13 cellular contexts compared by ENCODE assay signal in genomic region chr3:129621626-129622417, GRCh38. TPM values are rescaled to one million over a fixed set of nuclear protein-coding genes. Genes with fewer than 3 reads are reported as not detected.
DNase-seq lines count a peak whose midpoint lies in the region; ATAC-seq and TF ChIP-seq lines count a peak whose summit lies in the region.
"Had no signal": no experiment of that assay in that cellular context is flagged by ENCODE, and none has a peak within 500 bp of the region (broad histone marks: within the 10 kb centered on the region; RNA-seq: fewer than 3 reads in every experiment).

No MANE protein-coding gene starts in this region.

- ATAC-seq in left cardiac atrium (no peak), upper lobe of right lung (no peak)
- ATAC-seq: activated naive CD8-positive, alpha-beta T cell treated with anti-CD3 and anti-CD28 coated beads, Interleukin-2, amount 50 U/mL, for 24 hours had no signal

- peak overlapping the region; percentile 44 for H2BK120ac ChIP-seq in neuronal stem cell (ENCODE audit: low read depth, low read length)

- H3K27ac ChIP-seq in neuronal stem cell (replicated peaks; ENCODE audit: low read length) (no peak overlapping the region), upper lobe of right lung (peak overlapping the region; percentile 99)

- H4K91ac ChIP-seq in neuronal stem cell (ENCODE audit: low read depth, low read length, poor library complexity), result peak overlapping the region; percentile 95

- H3K9me3 ChIP-seq in neuronal stem cell (replicated peaks in 1 of 2; ENCODE audit: control insufficient read depth in 2 of 2, insufficient read depth in 1 of 2, low read depth in 1 of 2, low read length in 2 of 2) (no peaks in the 10 kb centered on the region), upper lobe of right lung (no peaks in the 10 kb centered on the region)

- H3K27ac Mint-ChIP-seq in T-helper 2 cell treated with Interferon-gamma antibody and Interleukin-4, amounts not matched to agents 5 μg/mL and 100 μg/mL, for 36 hours, result no peak overlapping the region
- H3K27ac Mint-ChIP-seq: activated B cell treated with CpG ODN at 0.5 μM for 24 hours; activated naive CD8-positive, alpha-beta T cell treated with anti-CD3 and anti-CD28 coated beads, Interleukin-2, amount 50 U/mL, for 24 hours had no signal

- H3K27me3 Mint-ChIP-seq in T-helper 2 cell treated with Interferon-gamma antibody and Interleukin-4, amounts not matched to agents 5 μg/mL and 100 μg/mL, for 36 hours (ENCODE audit: low read depth), result peaks cover 5% of the 10 kb centered on the region

- TF ChIP-seq CTCF in upper lobe of right lung (IDR thresholded peaks at IDR 0.05), result no peak

- H3K4me1 Mint-ChIP-seq in T-helper 2 cell treated with Interferon-gamma antibody and Interleukin-4, amounts not matched to agents 5 μg/mL and 100 μg/mL, for 36 hours (ENCODE audit: low read depth), result peaks cover 9% of the 10 kb centered on the region

- peaks cover 2% of the 10 kb centered on the region for H3K79me1 ChIP-seq in neuronal stem cell (ENCODE audit: low read depth, low read length)

- H2AK5ac ChIP-seq in neuronal stem cell (ENCODE audit: low read depth, low read length), result peak overlapping the region; percentile 96

- peak overlapping the region; percentile 60 for H3K9ac ChIP-seq in neuronal stem cell (ENCODE audit: low read depth, low read length, poor library complexity)

- H3K27me3 ChIP-seq in neuronal stem cell (ENCODE audit: control insufficient read depth in 3 of 3, insufficient read depth in 3 of 3, low read depth in 1 of 3, low read length in 3 of 3) (no peaks in the 10 kb centered on the region), upper lobe of right lung (no peaks in the 10 kb centered on the region)

- WGBS in neuronal stem cell (ENCODE audit: extremely low coverage in 2 of 2, insufficient read length in 2 of 2, insufficient replicate concordance in 1 of 2), 2 donors, result no CpG with 5 or more reads among the region's 19 CpGs

- H3K14ac ChIP-seq in neuronal stem cell (ENCODE audit: low read length), result peak overlapping the region; percentile 75

- H3K36me3 Mint-ChIP-seq in T-helper 2 cell treated with Interferon-gamma antibody and Interleukin-4, amounts not matched to agents 5 μg/mL and 100 μg/mL, for 36 hours (ENCODE audit: low read depth), result no peaks in the 10 kb centered on the region

- peaks cover 17 to 19% of the 10 kb centered on the region in 2 donors for H3K4me1 ChIP-seq in neuronal stem cell (ENCODE audit: control insufficient read depth in 2 of 2, insufficient read depth in 1 of 2, low read depth in 1 of 2, low read length in 2 of 2)
- peaks cover 74% of the 10 kb centered on the region for H3K4me1 ChIP-seq in upper lobe of right lung

- DNase-seq in left cardiac atrium (peak; percentile 76), cardiac septum (ENCODE audit: low spot score) (no peak), hepatic stellate cell (ENCODE audit: low spot score) (peak; percentile 20), neuronal stem cell (ENCODE audit: low spot score) (no peak), upper lobe of right lung (no peak), DMS153 (lab: John Stamatoyannopoulos, UW) (no peak), NCI-H774 (lab: John Stamatoyannopoulos, UW) (no peak)
- DNase-seq in T-helper 2 cell treated with Interferon-gamma antibody and Interleukin-4, amounts not matched to agents 5 μg/mL and 100 μg/mL, for 36 hours (ENCODE audit: low spot score), result no peak
- DNase-seq: ACHN; activated B cell treated with CpG ODN at 0.5 μM for 24 hours; activated naive CD8-positive, alpha-beta T cell treated with anti-CD3 and anti-CD28 coated beads, Interleukin-2, amount 50 U/mL, for 24 hours; GDM1; NCI-H2171 treated with DMSO at 0.1 percent for 48 hours had no signal

- no peak overlapping the region for H2BK5ac ChIP-seq in neuronal stem cell (ENCODE audit: low read length)

- H4K8ac ChIP-seq in neuronal stem cell (ENCODE audit: low read depth, low read length), result peak overlapping the region; percentile 43

- no peak overlapping the region for H2BK12ac ChIP-seq in neuronal stem cell (ENCODE audit: low read length)

- H3K4me3 Mint-ChIP-seq in T-helper 2 cell treated with Interferon-gamma antibody and Interleukin-4, amounts not matched to agents 5 μg/mL and 100 μg/mL, for 36 hours, result no peak overlapping the region
- H3K4me3 Mint-ChIP-seq: activated B cell treated with CpG ODN at 0.5 μM for 24 hours; activated naive CD8-positive, alpha-beta T cell treated with anti-CD3 and anti-CD28 coated beads, Interleukin-2, amount 50 U/mL, for 24 hours had no signal

- no peaks in the 10 kb centered on the region for H3K9me3 Mint-ChIP-seq in T-helper 2 cell treated with Interferon-gamma antibody and Interleukin-4, amounts not matched to agents 5 μg/mL and 100 μg/mL, for 36 hours
- H3K9me3 Mint-ChIP-seq: activated B cell treated with CpG ODN at 0.5 μM for 24 hours; activated naive CD8-positive, alpha-beta T cell treated with anti-CD3 and anti-CD28 coated beads, Interleukin-2, amount 50 U/mL, for 24 hours had no signal

- H3K4ac ChIP-seq in neuronal stem cell (ENCODE audit: low read length), result no peak overlapping the region

- no peak overlapping the region for H3K23ac ChIP-seq in neuronal stem cell (ENCODE audit: low read depth, low read length, poor library complexity)

- H2AFZ ChIP-seq in neuronal stem cell (ENCODE audit: low read length), result peak overlapping the region; percentile 80

- intact Hi-C loops in left cardiac atrium (cut with DNase I), result no loop called here
- intact Hi-C loops in cardiac septum (cut with DNase I), result no loop called here
- intact Hi-C loops in upper lobe of right lung (cut with DNase I), result no loop called here

- peak overlapping the region; percentile 76 for H3K18ac ChIP-seq in neuronal stem cell (ENCODE audit: low read length)

- no peak overlapping the region for H3K4me3 ChIP-seq in neuronal stem cell (ENCODE audit: low read length in 2 of 2)
- no peak overlapping the region for H3K4me3 ChIP-seq in upper lobe of right lung

- H3K36me3 ChIP-seq in neuronal stem cell (replicated peaks in 1 of 2; ENCODE audit: control insufficient read depth in 2 of 2, insufficient read depth in 2 of 2, low read length in 2 of 2) (no peaks in the 10 kb centered on the region), upper lobe of right lung (no peaks in the 10 kb centered on the region)

- no peak overlapping the region for H3K4me2 ChIP-seq in neuronal stem cell (ENCODE audit: insufficient read depth, low read length, poor library complexity, severe bottlenecking)

- H2BK15ac ChIP-seq in neuronal stem cell (ENCODE audit: low read length), result peak overlapping the region; percentile 98

RNA-seq across cellular contexts. Expression of gene PLXND1, which starts 15.3 kb away (rescaled TPM):
- 100 to 1,000 TPM; 106 to 112 TPM for total RNA-seq in left cardiac atrium
- total RNA-seq in cardiac septum, result 54.8 TPM
- 43.7 TPM for polyA plus RNA-seq in neuronal stem cell (2013, experiment 1 of 2)
- 41.8 TPM for polyA plus RNA-seq in neuronal stem cell (2013, experiment 2 of 2)
- total RNA-seq in upper lobe of right lung, result 284 TPM

Comparison
In these comparisons a context has a peak if more than half of its experiments do, and no peak if none do; other contexts are left out.
1. DNase-seq: peak in left cardiac atrium (single experiment) and hepatic stellate cell (single experiment); none in cardiac septum (single experiment), neuronal stem cell (single experiment), upper lobe of right lung (single experiment), T-helper 2 cell treated with Interferon-gamma antibody and Interleukin-4, amounts not matched to agents 5 μg/mL and 100 μg/mL, for 36 hours (single experiment), DMS153 (single experiment) and NCI-H774 (single experiment).